ENCODE assay signal across 1 cellular context in the genomic region with DNA sequence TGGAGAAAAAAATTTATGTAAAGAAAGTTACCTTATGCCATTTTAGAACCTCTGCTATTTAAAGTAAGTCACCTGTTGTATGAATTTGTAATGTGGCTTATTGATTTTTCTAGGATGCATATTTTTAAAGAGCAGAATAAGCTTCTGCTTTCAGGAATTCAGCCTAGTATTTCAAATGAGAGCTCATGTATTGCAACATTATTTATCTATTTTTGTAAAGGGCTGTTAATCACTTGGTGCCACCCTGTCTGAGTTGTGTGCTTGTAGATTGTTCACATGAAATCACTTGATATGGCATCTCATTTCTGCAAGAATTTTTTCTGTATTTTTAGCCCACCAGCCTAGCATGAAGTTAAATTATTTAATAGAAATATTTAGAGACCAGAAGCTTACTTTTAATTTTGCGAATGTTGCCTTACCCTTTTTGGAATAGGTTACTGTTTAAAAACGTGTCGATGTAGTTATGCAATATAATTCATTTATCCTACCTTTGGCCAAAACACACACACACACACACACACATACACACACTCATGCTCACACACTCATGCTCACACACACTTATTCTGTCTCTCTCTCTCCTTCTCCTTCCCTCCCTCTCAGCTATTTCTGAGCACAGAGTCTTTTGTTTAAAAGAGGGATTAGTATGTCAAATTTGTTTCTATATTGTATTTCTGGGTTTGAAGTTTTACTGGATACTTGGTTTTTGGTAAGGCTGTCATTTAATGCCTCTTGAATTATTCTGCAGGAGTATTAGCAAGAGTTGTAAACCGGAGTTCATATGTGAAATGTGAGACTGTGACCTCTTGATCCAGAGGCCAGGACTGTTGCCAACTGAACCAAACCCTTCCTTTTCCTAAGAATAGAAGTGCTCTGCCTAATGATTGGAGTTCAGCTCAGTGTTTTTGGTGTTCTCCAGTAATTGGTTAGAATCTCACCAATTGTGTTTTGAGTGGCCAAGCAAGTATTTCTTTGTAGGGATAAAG.
TF ChIP-seq lines count a peak whose summit lies in the region.

No MANE protein-coding gene starts in this region.

TF ChIP-seq in SK-N-SH treated with all-trans-retinoic acid at 6 μM for 48 hours, 23 proteins besides CTCF, POLR2A, EP300 and RAD21 (continued from another document):
- TF ChIP-seq GLIS3 (CRISPR knock-in tag; IDR thresholded peaks at IDR 0.05) (no peak), TCF4 (CRISPR knock-in tag; IDR thresholded peaks at IDR 0.05; ENCODE audit: borderline replicate concordance) (no peak), BACH2 (CRISPR knock-in tag; IDR thresholded peaks at IDR 0.05; ENCODE audit: borderline replicate concordance) (no peak), ZFP30 (CRISPR knock-in tag; IDR thresholded peaks at IDR 0.05) (no peak)
- TF ChIP-seq, protein P1, sequence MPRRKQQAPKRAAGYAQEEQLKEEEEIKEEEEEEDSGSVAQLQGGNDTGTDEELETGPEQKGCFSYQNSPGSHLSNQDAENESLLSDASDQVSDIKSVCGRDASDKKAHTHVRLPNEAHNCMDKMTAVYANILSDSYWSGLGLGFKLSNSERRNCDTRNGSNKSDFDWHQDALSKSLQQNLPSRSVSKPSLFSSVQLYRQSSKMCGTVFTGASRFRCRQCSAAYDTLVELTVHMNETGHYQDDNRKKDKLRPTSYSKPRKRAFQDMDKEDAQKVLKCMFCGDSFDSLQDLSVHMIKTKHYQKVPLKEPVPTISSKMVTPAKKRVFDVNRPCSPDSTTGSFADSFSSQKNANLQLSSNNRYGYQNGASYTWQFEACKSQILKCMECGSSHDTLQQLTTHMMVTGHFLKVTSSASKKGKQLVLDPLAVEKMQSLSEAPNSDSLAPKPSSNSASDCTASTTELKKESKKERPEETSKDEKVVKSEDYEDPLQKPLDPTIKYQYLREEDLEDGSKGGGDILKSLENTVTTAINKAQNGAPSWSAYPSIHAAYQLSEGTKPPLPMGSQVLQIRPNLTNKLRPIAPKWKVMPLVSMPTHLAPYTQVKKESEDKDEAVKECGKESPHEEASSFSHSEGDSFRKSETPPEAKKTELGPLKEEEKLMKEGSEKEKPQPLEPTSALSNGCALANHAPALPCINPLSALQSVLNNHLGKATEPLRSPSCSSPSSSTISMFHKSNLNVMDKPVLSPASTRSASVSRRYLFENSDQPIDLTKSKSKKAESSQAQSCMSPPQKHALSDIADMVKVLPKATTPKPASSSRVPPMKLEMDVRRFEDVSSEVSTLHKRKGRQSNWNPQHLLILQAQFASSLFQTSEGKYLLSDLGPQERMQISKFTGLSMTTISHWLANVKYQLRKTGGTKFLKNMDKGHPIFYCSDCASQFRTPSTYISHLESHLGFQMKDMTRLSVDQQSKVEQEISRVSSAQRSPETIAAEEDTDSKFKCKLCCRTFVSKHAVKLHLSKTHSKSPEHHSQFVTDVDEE (CRISPR knock-in tag; IDR thresholded peaks at IDR 0.05): no peak
TF ChIP-seq in SK-N-SH treated with all-trans-retinoic acid at 6 μM for 48 hours: peak in this region for 0.
